Comparison of ENCODE assay signal across 22 cellular contexts in the genomic region with DNA sequence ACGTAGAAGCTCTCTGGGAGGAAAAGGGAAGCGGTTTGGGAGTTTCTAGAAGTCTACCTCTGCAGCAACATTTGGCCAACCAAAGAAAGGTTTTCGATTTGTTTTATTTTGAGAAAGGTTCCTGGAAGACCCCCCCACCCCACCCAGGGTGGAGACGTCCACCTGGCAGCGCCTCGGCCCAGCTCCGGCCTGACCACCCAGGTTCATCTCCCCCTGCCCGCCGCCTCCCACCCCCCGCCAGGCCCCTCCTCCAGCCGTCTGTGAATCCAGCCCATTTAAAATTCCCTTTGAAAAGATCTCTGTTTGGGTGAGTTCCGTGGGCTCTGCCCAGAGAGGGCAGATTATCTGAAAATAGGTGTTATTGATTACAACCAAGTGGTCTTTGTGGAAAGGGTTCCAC. TPM values are rescaled to one million over a fixed set of nuclear protein-coding genes. Genes with fewer than 3 reads are reported as not detected.
DNase-seq lines count a peak whose midpoint lies in the region; ATAC-seq and TF ChIP-seq lines count a peak whose summit lies in the region.
"Had no signal": no experiment of that assay in that cellular context is flagged by ENCODE, and none has a peak within 500 bp of the region (broad histone marks: within the 10 kb centered on the region; RNA-seq: fewer than 3 reads in every experiment).

No MANE protein-coding gene starts in this region.

- H4K20me1 ChIP-seq in GM23338 (replicated peaks; ENCODE audit: insufficient read depth) (no peaks in the 10 kb centered on the region), hepatocyte (ENCODE audit: insufficient read depth, poor library complexity, severe bottlenecking) (no peaks in the 10 kb centered on the region)

- no peak overlapping the region for H3K27ac ChIP-seq in GM23338 (ENCODE audit: low read depth)
- no peak overlapping the region for H3K27ac ChIP-seq in hepatocyte
- H3K27ac ChIP-seq: gastrocnemius medialis, neutrophil had no signal

- H3K4me3 ChIP-seq in GM23338 (peak overlapping the region; percentile 62), hepatocyte (no peak overlapping the region), skeletal muscle cell (ENCODE audit: low read depth, low read length) (peak overlapping the region; percentile 13)

- H3K9me3 ChIP-seq in hepatocyte (ENCODE audit: low read depth): no peaks in the 10 kb centered on the region
- H3K9me3 ChIP-seq: gastrocnemius medialis, neutrophil had no signal

- peak overlapping the region; percentile 60; the same call in 2 of the 3 replicates for H3K4me3 Mint-ChIP-seq in GM23338
- peak overlapping the region; percentile 54 for H3K4me3 Mint-ChIP-seq in WTC11
- H3K4me3 Mint-ChIP-seq in activated CD8-positive, alpha-beta T cell treated with anti-CD3 and anti-CD28 coated beads, Interleukin-2, amount 10 ng/mL, durations not matched to agents 7 days and 5 days: no peak overlapping the region
- H3K4me3 Mint-ChIP-seq: brain had no signal

- H3K27me3 Mint-ChIP-seq in GM23338 (ENCODE audit: insufficient read depth, low read depth, poor library complexity) (peaks cover 8% of the 10 kb centered on the region), WTC11 (ENCODE audit: low read depth) (peaks cover 15% of the 10 kb centered on the region)
- no peaks in the 10 kb centered on the region for H3K27me3 Mint-ChIP-seq in activated CD8-positive, alpha-beta T cell treated with anti-CD3 and anti-CD28 coated beads, Interleukin-2, amount 10 ng/mL, durations not matched to agents 7 days and 5 days (ENCODE audit: low read depth)

- no peaks in the 10 kb centered on the region; the same call in 2 of the 3 replicates for H3K9me3 Mint-ChIP-seq in GM23338
- H3K9me3 Mint-ChIP-seq in WTC11: no peaks in the 10 kb centered on the region
- H3K9me3 Mint-ChIP-seq in activated CD8-positive, alpha-beta T cell treated with anti-CD3 and anti-CD28 coated beads, Interleukin-2, amount 10 ng/mL, durations not matched to agents 7 days and 5 days (ENCODE audit: insufficient read depth): no peaks in the 10 kb centered on the region

- H3K4me1 Mint-ChIP-seq in GM23338 (peaks cover 39% of the 10 kb centered on the region), WTC11 (peaks cover 47% of the 10 kb centered on the region)
- H3K4me1 Mint-ChIP-seq in activated CD8-positive, alpha-beta T cell treated with anti-CD3 and anti-CD28 coated beads, Interleukin-2, amount 10 ng/mL, durations not matched to agents 7 days and 5 days (ENCODE audit: low read depth): no peaks in the 10 kb centered on the region

- H2AFZ ChIP-seq in GM23338 (peak overlapping the region; percentile 94), hepatocyte (no peak overlapping the region)

- ATAC-seq in GM23338: peak; percentile 11
- no peak; the same call in 1 of the 2 replicates for ATAC-seq in WTC11
- ATAC-seq in activated CD8-positive, alpha-beta T cell treated with anti-CD3 and anti-CD28 coated beads, Interleukin-2, amount 10 ng/mL, durations not matched to agents 7 days and 5 days: no peak
- ATAC-seq: gastrocnemius medialis; stimulated activated naive CD8-positive, alpha-beta T cell treated with anti-CD3 and anti-CD28 coated beads, Interleukin-15, Interleukin-2, amounts not matched to agents 100 U/mL and 50 U/mL, for 24 hours had no signal

- H3K9me2 ChIP-seq in GM23338 (ENCODE audit: insufficient read depth) (no peaks in the 10 kb centered on the region), hepatocyte (replicated peaks; ENCODE audit: insufficient read depth) (no peaks in the 10 kb centered on the region)

- CTCF ChIA-PET in WTC11 (lab: Charles Lee): interaction anchor here (0.6 to 2.3 kb wide), 15 partner anchors 12 to 666 kb away, joined by 3 to 15 read pairs (median 4); no protein-coding TSS in a partner anchor
- CTCF ChIA-PET in activated CD8-positive, alpha-beta T cell treated with anti-CD3 and anti-CD28 coated beads, Interleukin-2, amount 10 ng/mL, durations not matched to agents 7 days and 5 days (lab: Charles Lee): no interaction called here

- H3K79me2 ChIP-seq in GM23338 (replicated peaks; ENCODE audit: insufficient read depth) (no peaks in the 10 kb centered on the region), hepatocyte (no peaks in the 10 kb centered on the region)

- H3F3A ChIP-seq in GM23338 (replicated peaks; ENCODE audit: low read depth): no peaks in the 10 kb centered on the region

- TF ChIP-seq CTCF in GM23338 (conservative IDR thresholded peaks at IDR 0.05; ENCODE audit: low read depth in 2 of 2) (no peak), WTC11 (IDR thresholded peaks at IDR 0.05) (no peak), hepatocyte (IDR thresholded peaks at IDR 0.05; ENCODE audit: poor library complexity) (no peak)

- WGBS in hepatocyte (ENCODE audit: low lambda C conversion rate, missing lambda C conversion rate): 74% methylated on average over 12 of the region's 12 CpGs

- H3K4me2 ChIP-seq in GM23338 (peak overlapping the region; percentile 89), hepatocyte (peak overlapping the region; percentile 70)

- POLR2A ChIA-PET in WTC11 (lab: Charles Lee): no interaction called here
- POLR2A ChIA-PET in activated CD8-positive, alpha-beta T cell treated with anti-CD3 and anti-CD28 coated beads, Interleukin-2, amount 10 ng/mL, durations not matched to agents 7 days and 5 days (lab: Charles Lee): interaction anchor here (0.6 kb wide), 1 partner anchor 38 kb away, joined by 3 read pairs; no protein-coding TSS in a partner anchor

- H3K36me3 Mint-ChIP-seq in GM23338 (ENCODE audit: low read depth): no peaks in the 10 kb centered on the region
- no peaks in the 10 kb centered on the region for H3K36me3 Mint-ChIP-seq in WTC11
- H3K36me3 Mint-ChIP-seq in activated CD8-positive, alpha-beta T cell treated with anti-CD3 and anti-CD28 coated beads, Interleukin-2, amount 10 ng/mL, durations not matched to agents 7 days and 5 days (ENCODE audit: low read depth): peaks cover 8% of the 10 kb centered on the region
- H3K36me3 Mint-ChIP-seq: brain had no signal

- DNase-seq in GM23338 (ENCODE audit: low spot score) (no peak), WTC11 (ENCODE audit: low spot score) (no peak), hepatocyte (ENCODE audit: low spot score) (no peak), skeletal muscle cell (ENCODE audit: low read depth) (no peak), NCI-H510A treated with DMSO at 0.1 percent for 48 hours (lab: John Stamatoyannopoulos, UW) (no peak), NCI-H446 treated with DMSO at 0.1 percent for 48 hours (lab: John Stamatoyannopoulos, UW) (no peak), EL (no peak)
- no peak for DNase-seq in activated CD8-positive, alpha-beta T cell treated with anti-CD3 and anti-CD28 coated beads, Interleukin-2, amount 10 ng/mL, durations not matched to agents 7 days and 5 days
- DNase-seq: activated naive CD4-positive, alpha-beta T cell treated with anti-CD3 and anti-CD28 coated beads, Interleukin-2, amount 50 U/mL, for 16 hours; AML-193; COR-L47; dermis blood vessel endothelial cell; erythroblast; gastrocnemius medialis; midbrain; NCI-H69; OCI-M1; stimulated activated naive CD8-positive, alpha-beta T cell treated with anti-CD3 and anti-CD28 coated beads, Interleukin-15, Interleukin-2, amounts not matched to agents 100 U/mL and 50 U/mL, for 24 hours had no signal

- H3K4me1 ChIP-seq in GM23338 (ENCODE audit: insufficient read depth) (peaks cover 13% of the 10 kb centered on the region; the same call in 1 of the 2 replicates), hepatocyte (ENCODE audit: insufficient read depth) (no peaks in the 10 kb centered on the region)

- H3K27me3 ChIP-seq in GM23338 (ENCODE audit: insufficient read depth) (peaks cover 20% of the 10 kb centered on the region), hepatocyte (peaks cover 3% of the 10 kb centered on the region)

- H3K27ac Mint-ChIP-seq in GM23338: no peak overlapping the region
- no peak overlapping the region for H3K27ac Mint-ChIP-seq in WTC11
- H3K27ac Mint-ChIP-seq in activated CD8-positive, alpha-beta T cell treated with anti-CD3 and anti-CD28 coated beads, Interleukin-2, amount 10 ng/mL, durations not matched to agents 7 days and 5 days: no peak overlapping the region
- H3K27ac Mint-ChIP-seq: brain had no signal

- no peaks in the 10 kb centered on the region for H3K36me3 ChIP-seq in GM23338 (ENCODE audit: insufficient read depth)
- H3K36me3 ChIP-seq in hepatocyte (replicated peaks; ENCODE audit: insufficient read depth, low read depth): no peaks in the 10 kb centered on the region
- H3K36me3 ChIP-seq: gastrocnemius medialis had no signal

TF ChIP-seq in GM23338, 12 proteins besides CTCF, POLR2A, EP300 and RAD21:
- TF ChIP-seq EZH2 (IDR thresholded peaks at IDR 0.05; ENCODE audit: low read depth, unreplicated experiment): no peak

TF ChIP-seq in WTC11, 78 proteins besides CTCF, POLR2A, EP300 and RAD21 (continues in another document):
- TF ChIP-seq, protein P1, sequence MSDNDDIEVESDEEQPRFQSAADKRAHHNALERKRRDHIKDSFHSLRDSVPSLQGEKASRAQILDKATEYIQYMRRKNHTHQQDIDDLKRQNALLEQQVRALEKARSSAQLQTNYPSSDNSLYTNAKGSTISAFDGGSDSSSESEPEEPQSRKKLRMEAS (CRISPR knock-in tag; IDR thresholded peaks at IDR 0.05): no peak
- TF ChIP-seq RELA (CRISPR knock-in tag; IDR thresholded peaks at IDR 0.05; ENCODE audit: borderline replicate concordance): no peak
- TF ChIP-seq, protein P2, sequence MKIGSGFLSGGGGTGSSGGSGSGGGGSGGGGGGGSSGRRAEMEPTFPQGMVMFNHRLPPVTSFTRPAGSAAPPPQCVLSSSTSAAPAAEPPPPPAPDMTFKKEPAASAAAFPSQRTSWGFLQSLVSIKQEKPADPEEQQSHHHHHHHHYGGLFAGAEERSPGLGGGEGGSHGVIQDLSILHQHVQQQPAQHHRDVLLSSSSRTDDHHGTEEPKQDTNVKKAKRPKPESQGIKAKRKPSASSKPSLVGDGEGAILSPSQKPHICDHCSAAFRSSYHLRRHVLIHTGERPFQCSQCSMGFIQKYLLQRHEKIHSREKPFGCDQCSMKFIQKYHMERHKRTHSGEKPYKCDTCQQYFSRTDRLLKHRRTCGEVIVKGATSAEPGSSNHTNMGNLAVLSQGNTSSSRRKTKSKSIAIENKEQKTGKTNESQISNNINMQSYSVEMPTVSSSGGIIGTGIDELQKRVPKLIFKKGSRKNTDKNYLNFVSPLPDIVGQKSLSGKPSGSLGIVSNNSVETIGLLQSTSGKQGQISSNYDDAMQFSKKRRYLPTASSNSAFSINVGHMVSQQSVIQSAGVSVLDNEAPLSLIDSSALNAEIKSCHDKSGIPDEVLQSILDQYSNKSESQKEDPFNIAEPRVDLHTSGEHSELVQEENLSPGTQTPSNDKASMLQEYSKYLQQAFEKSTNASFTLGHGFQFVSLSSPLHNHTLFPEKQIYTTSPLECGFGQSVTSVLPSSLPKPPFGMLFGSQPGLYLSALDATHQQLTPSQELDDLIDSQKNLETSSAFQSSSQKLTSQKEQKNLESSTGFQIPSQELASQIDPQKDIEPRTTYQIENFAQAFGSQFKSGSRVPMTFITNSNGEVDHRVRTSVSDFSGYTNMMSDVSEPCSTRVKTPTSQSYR (CRISPR knock-in tag; IDR thresholded peaks at IDR 0.05): no peak

RNA-seq across cellular contexts. Expression of gene KCNJ1, which starts 43.3 kb away (rescaled TPM):
- not detected in 2 replicates for total RNA-seq in GM23338 (2014; rRNA removed; shearing (Covaris generic))
- polyA plus RNA-seq in GM23338 (2016; fragmentation: Nextera tagmentation; extraction: Ambion mirVana) (0.16 and 0.42 TPM in 2 replicates), hepatocyte (not detected in 2 replicates)
- total RNA-seq in WTC11 (2021) (0.07 to 0.24 TPM (median 0.16 TPM) in 3 replicates), hepatocyte (not detected in 2 replicates)
- not detected for total RNA-seq in activated CD8-positive, alpha-beta T cell treated with anti-CD3 and anti-CD28 coated beads, Interleukin-2, amount 10 ng/mL, durations not matched to agents 7 days and 5 days
- total RNA-seq: T-helper 1 cell treated with Interleukin-12 subunit alpha and Interleukin-12 subunit beta and Interleukin-4 antibody, amounts not matched to agents 30 ng/mL and 1 ng/mL, for 36 hours; ureter had no signal
